In the genomic region with DNA sequence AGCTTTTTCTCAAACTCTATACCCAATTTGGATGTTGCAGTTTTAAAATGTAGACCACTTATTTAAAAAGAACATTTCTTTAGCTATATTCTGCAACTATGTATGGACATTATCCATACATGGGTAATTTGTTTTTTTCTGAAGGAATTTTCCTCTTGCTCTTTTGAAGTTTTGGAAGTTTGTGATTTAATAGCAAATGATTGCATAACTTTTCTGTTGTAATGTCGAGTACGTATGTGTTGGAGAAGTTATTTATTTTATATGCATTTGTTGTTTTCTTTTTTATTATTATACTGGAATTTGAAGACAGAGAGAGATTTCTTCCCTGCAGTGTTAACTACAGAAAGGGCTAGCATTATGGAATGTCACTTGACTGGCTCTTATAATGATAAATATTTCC, we compare ENCODE assay signal across 25 cellular contexts.
"Had no signal": no experiment of that assay in that cellular context is flagged by ENCODE, and none has a peak within 500 bp of the region (broad histone marks: within the 10 kb centered on the region; RNA-seq: fewer than 3 reads in every experiment).

No MANE protein-coding gene starts in this region.

- H3K4me3 Mint-ChIP-seq: immature natural killer cell; naive thymus-derived CD4-positive, alpha-beta T cell; natural killer cell treated with Interleukin-12 subunit alpha and Interleukin-12 subunit beta and Interleukin-15 and Interleukin-18, amount 100 ng/mL, for 72 hours; stimulated activated naive B cell treated with anti-CD40 and anti-IgM and Interleukin-4, amounts not matched to agents 10 μg/mL and 1 μg/mL and 100 μg/mL, for 72 hours; stimulated activated naive CD8-positive, alpha-beta T cell treated with anti-CD3 and anti-CD28 coated beads, Interleukin-15, Interleukin-2, amounts not matched to agents 100 ng/mL and 50 ng/mL, for 24 hours had no signal

- H3K4me1 Mint-ChIP-seq: immature natural killer cell; naive thymus-derived CD4-positive, alpha-beta T cell had no signal

- ATAC-seq: natural killer cell treated with Interleukin-12 subunit alpha and Interleukin-12 subunit beta and Interleukin-15 and Interleukin-18, amount 100 ng/mL, for 72 hours had no signal

- H3K36me3 ChIP-seq: left lung, lower lobe of right lung, ovary, right atrium auricular region, right lobe of liver, suprapubic skin, thoracic aorta, tibial artery, upper lobe of right lung had no signal

- H3K36me3 Mint-ChIP-seq: immature natural killer cell; naive thymus-derived CD4-positive, alpha-beta T cell; natural killer cell treated with Interleukin-12 subunit alpha and Interleukin-12 subunit beta and Interleukin-15 and Interleukin-18, amount 100 ng/mL, for 72 hours; stimulated activated naive B cell treated with anti-CD40 and anti-IgM and Interleukin-4, amounts not matched to agents 10 μg/mL and 1 μg/mL and 100 μg/mL, for 72 hours had no signal

- H3K27me3 Mint-ChIP-seq: progenitor cell of endocrine pancreas; stimulated activated naive B cell treated with anti-CD40 and anti-IgM and Interleukin-4, amounts not matched to agents 10 μg/mL and 1 μg/mL and 100 μg/mL, for 72 hours had no signal

- FAIRE-seq: islet of Langerhans, kidney, urothelium cell line had no signal

- H3K27ac Mint-ChIP-seq: immature natural killer cell; naive thymus-derived CD4-positive, alpha-beta T cell; natural killer cell treated with Interleukin-12 subunit alpha and Interleukin-12 subunit beta and Interleukin-15 and Interleukin-18, amount 100 ng/mL, for 72 hours; progenitor cell of endocrine pancreas; stimulated activated naive B cell treated with anti-CD40 and anti-IgM and Interleukin-4, amounts not matched to agents 10 μg/mL and 1 μg/mL and 100 μg/mL, for 72 hours; stimulated activated naive CD8-positive, alpha-beta T cell treated with anti-CD3 and anti-CD28 coated beads, Interleukin-15, Interleukin-2, amounts not matched to agents 100 ng/mL and 50 ng/mL, for 24 hours had no signal

- H3K9me3 Mint-ChIP-seq: natural killer cell treated with Interleukin-12 subunit alpha and Interleukin-12 subunit beta and Interleukin-15 and Interleukin-18, amount 100 ng/mL, for 72 hours; stimulated activated naive B cell treated with anti-CD40 and anti-IgM and Interleukin-4, amounts not matched to agents 10 μg/mL and 1 μg/mL and 100 μg/mL, for 72 hours; stimulated activated naive CD8-positive, alpha-beta T cell treated with anti-CD3 and anti-CD28 coated beads, Interleukin-15, Interleukin-2, amounts not matched to agents 100 ng/mL and 50 ng/mL, for 24 hours had no signal

- DNase-seq: immature natural killer cell; kidney; left colon; left lung; lower lobe of right lung; mammary epithelial cell; mesenchymal stem cell; naive thymus-derived CD4-positive, alpha-beta T cell; ovary; stimulated activated CD4-positive, alpha-beta T cell treated with anti-CD3 and anti-CD28 coated beads, Interleukin-12 subunit alpha, Interleukin-12 subunit beta, amount 100 ng/mL, for 4 hours; stimulated activated CD4-positive, alpha-beta T cell treated with anti-CD3 and anti-CD28 coated beads, Interleukin-15, amount 100 ng/mL, for 24 hours; stimulated activated CD4-positive, alpha-beta T cell treated with anti-CD3 and anti-CD28 coated beads, Interleukin-2, amount 100 ng/mL, for 24 hours; stimulated activated CD4-positive, alpha-beta T cell treated with anti-CD3 and anti-CD28 coated beads, Interleukin-4, amount 100 ng/mL, for 1 hour; stimulated activated naive B cell treated with anti-CD40 and anti-IgM and Interleukin-4, amounts not matched to agents 10 μg/mL and 1 μg/mL and 100 μg/mL, for 72 hours; tibial artery; upper lobe of right lung had no signal

- H3K27ac ChIP-seq: left lung, lower lobe of right lung, ovary, right atrium auricular region, right lobe of liver, suprapubic skin, thoracic aorta, tibial artery, upper lobe of right lung had no signal

- H3K4me3 ChIP-seq: left lung, lower lobe of right lung, ovary, right atrium auricular region, right lobe of liver, suprapubic skin, thoracic aorta, tibial artery, upper lobe of right lung had no signal

- H3K4me1 ChIP-seq: left lung, lower lobe of right lung, right atrium auricular region, suprapubic skin, tibial artery, upper lobe of right lung had no signal

- H3K9me3 ChIP-seq: left lung, lower lobe of right lung, ovary, right atrium auricular region, right lobe of liver, suprapubic skin, thoracic aorta, tibial artery, upper lobe of right lung had no signal

- H3K27me3 ChIP-seq: left lung, ovary, right atrium auricular region, right lobe of liver, suprapubic skin, tibial artery, upper lobe of right lung had no signal
